In genomic region chr2:29062371-29062770, GRCh38 we compare ENCODE assay signal across 1 cellular context.
TF ChIP-seq lines count a peak whose summit lies in the region.

No MANE protein-coding gene starts in this region.

TF ChIP-seq in H1, 55 proteins besides CTCF, POLR2A, EP300 and RAD21:
- TF ChIP-seq MAX (IDR thresholded peaks at IDR 0.05) (no peak), SAP30 (IDR thresholded peaks at IDR 0.05; ENCODE audit: insufficient read depth, insufficient replicate concordance, low read length) (no peak), ATF2 (IDR thresholded peaks at IDR 0.05; ENCODE audit: low read length) (no peak), YY1 (IDR thresholded peaks at IDR 0.05; ENCODE audit: low read depth, low read length) (no peak), TAF1 (IDR thresholded peaks at IDR 0.05; ENCODE audit: low read depth, low read length) (no peak), ASH2L (IDR thresholded peaks at IDR 0.05; ENCODE audit: low read length) (no peak), NANOG (IDR thresholded peaks at IDR 0.05; ENCODE audit: insufficient read depth, low read depth, low read length, poor library complexity, severe bottlenecking) (no peak), CBX8 (IDR thresholded peaks at IDR 0.05; ENCODE audit: borderline replicate concordance, low read depth, low read length) (no peak), MAFK (IDR thresholded peaks at IDR 0.05; ENCODE audit: low read depth, low read length) (no peak), PHF8 (conservative IDR thresholded peaks at IDR 0.05; ENCODE audit: low read depth, low read length) (no peak), KDM4A (IDR thresholded peaks at IDR 0.05; ENCODE audit: low read depth, low read length, severe bottlenecking) (no peak), BACH1 (IDR thresholded peaks at IDR 0.05; ENCODE audit: low read length) (no peak), CTBP2 (IDR thresholded peaks at IDR 0.05; ENCODE audit: borderline replicate concordance, insufficient read depth, insufficient read length, low read length) (no peak), SP2 (IDR thresholded peaks at IDR 0.05; ENCODE audit: low read length) (no peak), GTF2F1 (IDR thresholded peaks at IDR 0.05; ENCODE audit: borderline replicate concordance, low read depth, low read length) (no peak), JUN (IDR thresholded peaks at IDR 0.05; ENCODE audit: low read depth, low read length) (no peak), RFX5 (IDR thresholded peaks at IDR 0.05; ENCODE audit: borderline replicate concordance, low read depth, low read length) (no peak), CBX5 (IDR thresholded peaks at IDR 0.05; ENCODE audit: low read depth, low read length) (no peak), FOSL1 (IDR thresholded peaks at IDR 0.05; ENCODE audit: insufficient read depth, low read depth, low read length) (no peak), HDAC6 (IDR thresholded peaks at IDR 0.05; ENCODE audit: low read depth, low read length) (no peak)
